Comparison of ENCODE assay signal across 8 cellular contexts in the genomic region with DNA sequence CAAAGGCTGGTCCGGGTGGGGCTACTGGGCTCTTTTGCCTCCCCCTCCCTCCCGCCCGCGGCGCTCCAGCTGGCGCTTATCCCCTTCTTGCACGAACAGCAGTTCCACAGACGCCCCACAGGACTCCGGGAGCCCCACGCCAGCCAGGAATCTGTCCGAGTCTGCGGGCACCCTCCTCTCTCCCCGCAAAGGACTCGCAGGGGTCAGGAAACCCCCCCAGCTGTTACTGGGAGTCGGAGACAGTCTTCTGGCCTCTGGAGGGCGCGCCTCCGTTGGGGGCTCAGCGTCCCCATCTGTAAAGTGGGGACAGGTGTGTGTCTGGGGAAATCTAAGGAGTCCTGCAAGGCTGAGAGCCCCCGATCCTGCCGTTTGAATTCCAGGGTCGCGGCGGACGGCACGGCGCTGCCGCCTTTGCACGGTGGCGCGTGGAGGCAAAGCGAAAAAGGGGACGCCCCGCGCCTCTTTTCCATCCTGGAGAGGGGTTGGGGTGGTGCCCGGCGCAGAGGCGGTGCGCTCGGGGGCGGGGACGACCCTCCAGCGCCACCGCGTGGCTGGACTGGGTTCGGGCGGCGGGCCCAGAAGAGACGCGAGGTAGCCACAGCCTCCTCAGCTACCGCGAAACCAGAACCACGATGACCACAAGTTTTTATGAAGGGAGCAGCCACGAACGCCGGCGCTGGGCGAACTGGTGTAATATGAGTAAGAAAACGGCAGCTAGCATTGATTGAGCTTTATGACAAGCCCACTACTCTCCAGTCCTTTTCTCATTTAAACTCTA. TPM values are rescaled to one million over a fixed set of nuclear protein-coding genes. Genes with fewer than 3 reads are reported as not detected.
DNase-seq lines count a peak whose midpoint lies in the region; ATAC-seq, FAIRE-seq and TF ChIP-seq lines count a peak whose summit lies in the region.

No MANE protein-coding gene starts in this region.

- peak; percentile 65 for DNase-seq in DMS 273 treated with DMSO at 0.1 percent for 48 hours (lab: John Stamatoyannopoulos, UW)
- DNase-seq in LNCaP clone FGC (ENCODE audit: low read depth): peak; percentile 46
- peak; percentile 96 for DNase-seq in SK-N-SH
- peak; percentile 75 to 87 for DNase-seq in cardiac muscle cell (ENCODE audit: low read depth in 1 of 2, low spot score in 1 of 2)
- DNase-seq in pancreas: peak; percentile 61 to 94 (median 80)

- intact Hi-C loops in pancreas (cut with DNase I): no loop called here

- peaks cover 26 to 37% of the 10 kb centered on the region in 2 experiments; a peak in 3 of 4 replicates for H3K4me1 ChIP-seq in SK-N-SH (ENCODE audit: control insufficient read depth in 1 of 2, insufficient read depth in 2 of 2, low read depth in 1 of 2, low read length in 1 of 2)
- peaks cover 15% of the 10 kb centered on the region for H3K4me1 ChIP-seq in cardiac muscle cell (ENCODE audit: low read depth)
- H3K4me1 ChIP-seq in pancreas: no peaks in the 10 kb centered on the region
- peaks cover 3% of the 10 kb centered on the region for H3K4me1 ChIP-seq in thymus (ENCODE audit: control insufficient read depth, insufficient read depth, low read length)

- no peaks in the 10 kb centered on the region for H3K36me3 ChIP-seq in SK-N-SH (replicated peaks in 1 of 2; ENCODE audit: control insufficient read depth in 1 of 2, insufficient read depth in 2 of 2, low read length in 1 of 2)
- no peaks in the 10 kb centered on the region for H3K36me3 ChIP-seq in cardiac muscle cell
- H3K36me3 ChIP-seq in pancreas: no peaks in the 10 kb centered on the region
- no peaks in the 10 kb centered on the region for H3K36me3 ChIP-seq in thymus (ENCODE audit: control insufficient read depth, insufficient read depth)

- FAIRE-seq in pancreas (lab: Jason Lieb, UNC): no peak

- POLR2A ChIA-PET in SK-N-SH (lab: Yijun Ruan, JAX): interaction anchor here (0.7 to 5.7 kb wide), 2 partner anchors 11 to 18 kb away, joined by 3 to 38 read pairs; no protein-coding TSS in a partner anchor

- peak overlapping the region; percentile 58 for H3K4me3 Mint-ChIP-seq in activated naive CD4-positive, alpha-beta T cell treated with anti-CD3 and anti-CD28 coated beads, Interleukin-2, amount 50 U/mL, for 24 hours

- no peaks in the 10 kb centered on the region for H4K20me1 ChIP-seq in SK-N-SH (ENCODE audit: insufficient read depth)

- WGBS in SK-N-SH (ENCODE audit: low lambda C conversion rate): under 1% methylated on average over 24 of the region's 59 CpGs
- 6 to 7% methylated on average over 55 to 59 of the region's 59 CpGs for whole genome bisulfite sequencing in pancreas, 2 donors
- WGBS in thymus: 12% methylated on average over 59 of the region's 59 CpGs

- H3K9me3 ChIP-seq in SK-N-SH: no peaks in the 10 kb centered on the region
- no peaks in the 10 kb centered on the region for H3K9me3 ChIP-seq in cardiac muscle cell (ENCODE audit: low read depth)
- no peaks in the 10 kb centered on the region for H3K9me3 ChIP-seq in pancreas
- no peaks in the 10 kb centered on the region for H3K9me3 ChIP-seq in thymus (ENCODE audit: control insufficient read depth)

- no peaks in the 10 kb centered on the region for H3K79me2 ChIP-seq in SK-N-SH (ENCODE audit: insufficient read depth)

- CTCF ChIA-PET in SK-N-SH (lab: Yijun Ruan, JAX): interaction anchor here (0.6 to 8.8 kb wide), 47 partner anchors 8 to 1138 kb away, joined by 3 to 167 read pairs (median 5); a partner anchor contains a TSS

- ATAC-seq in GM21723 (IDR thresholded peaks at IDR 0.05; ENCODE audit: unreplicated experiment) (peak; percentile 87), pancreas (peak; percentile 98 to 99 (median 98))

- H3K4me3 ChIP-seq in LNCaP clone FGC (ENCODE audit: low read depth, low read length): peak overlapping the region; percentile 35
- H3K4me3 ChIP-seq in SK-N-SH (ENCODE audit: low read depth in 2 of 2, low read length in 1 of 2): peak overlapping the region; percentile 48 to 66
- no peak overlapping the region for H3K4me3 ChIP-seq in cardiac muscle cell
- H3K4me3 ChIP-seq in pancreas: peak overlapping the region in 3 of 4 donors; percentile 21 to 42 (median 27)
- H3K4me3 ChIP-seq in thymus (ENCODE audit: low read length): peak overlapping the region; percentile 44

- H3K27me3 Mint-ChIP-seq in activated naive CD4-positive, alpha-beta T cell treated with anti-CD3 and anti-CD28 coated beads, Interleukin-2, amount 50 U/mL, for 24 hours: no peaks in the 10 kb centered on the region

- peak; percentile 88 for TF ChIP-seq RAD21 in SK-N-SH (IDR thresholded peaks at IDR 0.05; ENCODE audit: low read length)

- no peaks in the 10 kb centered on the region for H3K9me2 ChIP-seq in SK-N-SH

- peak overlapping the region; percentile 90 for H2AFZ ChIP-seq in SK-N-SH (ENCODE audit: low read depth)

- no peaks in the 10 kb centered on the region for H3K9me3 Mint-ChIP-seq in activated naive CD4-positive, alpha-beta T cell treated with anti-CD3 and anti-CD28 coated beads, Interleukin-2, amount 50 U/mL, for 24 hours

- peak; percentile 94 for TF ChIP-seq CTCF in LNCaP clone FGC (IDR thresholded peaks at IDR 0.05; ENCODE audit: control insufficient read depth, extremely low read depth, insufficient read depth)
- peak; percentile 84 for TF ChIP-seq CTCF in SK-N-SH (IDR thresholded peaks at IDR 0.05)
- peak; percentile 82 for TF ChIP-seq CTCF in cardiac muscle cell (IDR thresholded peaks at IDR 0.05; ENCODE audit: low read depth, low read length)
- TF ChIP-seq CTCF in pancreas (IDR thresholded peaks at IDR 0.05): peak; percentile 93 to 97 (median 94)

- no peak for TF ChIP-seq EP300 in SK-N-SH (IDR thresholded peaks at IDR 0.05; ENCODE audit: borderline replicate concordance in 1 of 2, low read depth in 1 of 2, low read length in 1 of 2)

- peaks cover 33% of the 10 kb centered on the region for H3F3A ChIP-seq in SK-N-SH (replicated peaks; ENCODE audit: insufficient read depth)

- H3K9ac ChIP-seq in SK-N-SH: peak overlapping the region; percentile 66

- peak overlapping the region in 1 of 2 experiments; percentile 62; a peak in 1 of 4 replicates for H3K27ac ChIP-seq in SK-N-SH (ENCODE audit: low read depth in 2 of 2, low read length in 1 of 2)
- no peak overlapping the region for H3K27ac ChIP-seq in cardiac muscle cell
- no peak overlapping the region for H3K27ac ChIP-seq in pancreas
- H3K27ac ChIP-seq in thymus (ENCODE audit: low read depth): no peak overlapping the region

- H3K27ac Mint-ChIP-seq in activated naive CD4-positive, alpha-beta T cell treated with anti-CD3 and anti-CD28 coated beads, Interleukin-2, amount 50 U/mL, for 24 hours: no peak overlapping the region

- H3K27me3 ChIP-seq in SK-N-SH (ENCODE audit: insufficient read depth): no peaks in the 10 kb centered on the region
- no peaks in the 10 kb centered on the region for H3K27me3 ChIP-seq in cardiac muscle cell
- no peaks in the 10 kb centered on the region for H3K27me3 ChIP-seq in pancreas
- H3K27me3 ChIP-seq in thymus (ENCODE audit: control insufficient read depth, insufficient read depth): no peaks in the 10 kb centered on the region

- H3K4me1 Mint-ChIP-seq in activated naive CD4-positive, alpha-beta T cell treated with anti-CD3 and anti-CD28 coated beads, Interleukin-2, amount 50 U/mL, for 24 hours: peaks cover 4% of the 10 kb centered on the region

- peak overlapping the region; percentile 88 for H3K4me2 ChIP-seq in SK-N-SH

- H3K36me3 Mint-ChIP-seq in activated naive CD4-positive, alpha-beta T cell treated with anti-CD3 and anti-CD28 coated beads, Interleukin-2, amount 50 U/mL, for 24 hours: no peaks in the 10 kb centered on the region

TF ChIP-seq in SK-N-SH, 30 proteins besides CTCF, POLR2A, EP300 and RAD21 (continues in another document):
- TF ChIP-seq NRF1 (IDR thresholded peaks at IDR 0.05; ENCODE audit: low read depth, low read length) (peak; percentile 35), RFX5 (IDR thresholded peaks at IDR 0.05; ENCODE audit: low read length) (no peak), YY1 (IDR thresholded peaks at IDR 0.05; ENCODE audit: low read depth) (no peak), RCOR1 (IDR thresholded peaks at IDR 0.05; ENCODE audit: low read length) (no peak), SMC3 (IDR thresholded peaks at IDR 0.05; ENCODE audit: low read depth, low read length) (peak; percentile 95), TCF12 (IDR thresholded peaks at IDR 0.05) (no peak; the same call in 1 of the 2 replicates), FOXM1 (IDR thresholded peaks at IDR 0.05; ENCODE audit: low read depth) (no peak), POLR2AphosphoS5 (IDR thresholded peaks at IDR 0.05; ENCODE audit: low read depth, low read length) (no peak), GATA2 (CRISPR knock-in tag; IDR thresholded peaks at IDR 0.05) (no peak), RXRA (IDR thresholded peaks at IDR 0.05; ENCODE audit: borderline replicate concordance, low read depth) (peak; percentile 44; the same call in 1 of the 2 replicates)
- TF ChIP-seq, protein P1, sequence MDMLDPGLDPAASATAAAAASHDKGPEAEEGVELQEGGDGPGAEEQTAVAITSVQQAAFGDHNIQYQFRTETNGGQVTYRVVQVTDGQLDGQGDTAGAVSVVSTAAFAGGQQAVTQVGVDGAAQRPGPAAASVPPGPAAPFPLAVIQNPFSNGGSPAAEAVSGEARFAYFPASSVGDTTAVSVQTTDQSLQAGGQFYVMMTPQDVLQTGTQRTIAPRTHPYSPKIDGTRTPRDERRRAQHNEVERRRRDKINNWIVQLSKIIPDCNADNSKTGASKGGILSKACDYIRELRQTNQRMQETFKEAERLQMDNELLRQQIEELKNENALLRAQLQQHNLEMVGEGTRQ (IDR thresholded peaks at IDR 0.05; ENCODE audit: borderline replicate concordance, low read depth, low read length): no peak

RNA-seq across cellular contexts. Expression of a gene that starts 2.8 kb away (rescaled TPM):
- polyA plus RNA-seq in SK-N-SH (2012; rRNA removed) (0.44 and 0.54 TPM in 2 replicates), cardiac muscle cell (not detected in 2 replicates), pancreas (under 1 TPM; 0.05 to 0.11 TPM), thymus (0.05 TPM)
- polyA plus RNA-seq in SK-N-SH (2012; cell fraction: cytosol; rRNA removed): 0.15 and 0.35 TPM in 2 replicates
- polyA plus RNA-seq in SK-N-SH (2012; cell fraction: nucleus; rRNA removed): 0.93 and 0.95 TPM in 2 replicates
- total RNA-seq in cardiac muscle cell (0.39 TPM in 1 of 2 replicates, not detected in the other), pancreas (under 1 TPM in 1 of 6 donors, not detected in 5; 0.25 TPM)

RNA-seq across cellular contexts. Expression of a gene that starts 24.4 kb away (rescaled TPM):
- polyA plus RNA-seq in SK-N-SH (2012; rRNA removed) (222 and 260 TPM in 2 replicates), cardiac muscle cell (118 and 147 TPM in 2 replicates), pancreas (100 to 1,000 TPM in 1 of 2 donors, 10 to 100 TPM in 1; 49.2 to 102 TPM), thymus (131 TPM)
- 329 and 395 TPM in 2 replicates for polyA plus RNA-seq in SK-N-SH (2012; cell fraction: cytosol; rRNA removed)
- 119 and 142 TPM in 2 replicates for polyA plus RNA-seq in SK-N-SH (2012; cell fraction: nucleus; rRNA removed)
- total RNA-seq in cardiac muscle cell (236 TPM in 2 replicates), pancreas (10 to 100 TPM; 57.9 to 91.7 (median 77.7) TPM)

RNA-seq across cellular contexts. Expression of a gene that starts 29.8 kb away (rescaled TPM):
- polyA plus RNA-seq in SK-N-SH (2012; rRNA removed) (38.3 and 40.1 TPM in 2 replicates), cardiac muscle cell (9.2 and 15.1 TPM in 2 replicates), pancreas (1 to 10 TPM; 5.8 to 8.2 TPM), thymus (27.0 TPM)
- 38.4 and 43.1 TPM in 2 replicates for polyA plus RNA-seq in SK-N-SH (2012; cell fraction: cytosol; rRNA removed)
- 25.0 and 25.4 TPM in 2 replicates for polyA plus RNA-seq in SK-N-SH (2012; cell fraction: nucleus; rRNA removed)
- total RNA-seq in cardiac muscle cell (3.2 and 8.6 TPM in 2 replicates), pancreas (10 to 100 TPM in 1 of 6 donors, 1 to 10 TPM in 5; 1.3 to 10.0 (median 2.3) TPM)

Comparison
In these comparisons a context has a peak if more than half of its experiments do, and no peak if none do; other contexts are left out.
1. DNase-seq: peak in every context shown above with its lines; median percentile 96 in SK-N-SH; 81 in cardiac muscle cell; 80 in pancreas; 65 in DMS 273 treated with DMSO at 0.1 percent for 48 hours; 46 in LNCaP clone FGC.